16 cellular contexts compared by ENCODE assay signal in the genomic region with DNA sequence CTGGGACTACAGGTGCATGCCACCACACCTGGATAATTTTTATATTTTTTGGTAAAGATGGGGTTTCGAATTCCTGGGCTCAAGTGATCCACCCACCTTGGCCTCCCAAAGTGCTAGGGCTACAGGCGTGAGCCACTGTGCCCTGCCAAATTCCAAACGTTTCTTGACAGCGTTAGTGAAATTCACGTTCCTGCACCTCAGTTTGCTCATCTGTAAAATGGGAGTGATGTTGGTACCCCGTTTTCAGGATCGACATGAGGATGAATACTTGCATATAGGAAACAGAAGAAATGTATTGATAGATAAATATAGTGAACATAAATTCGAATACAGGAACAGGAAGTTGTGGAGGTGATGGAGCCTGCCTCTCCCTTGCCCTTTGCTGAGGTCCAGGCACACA. TPM values are rescaled to one million over a fixed set of nuclear protein-coding genes. Genes with fewer than 3 reads are reported as not detected.
DNase-seq lines count a peak whose midpoint lies in the region; ATAC-seq lines count a peak whose summit lies in the region.
"Had no signal": no experiment of that assay in that cellular context is flagged by ENCODE, and none has a peak within 500 bp of the region (broad histone marks: within the 10 kb centered on the region; RNA-seq: fewer than 3 reads in every experiment).

No MANE protein-coding gene starts in this region.

- no peak for ATAC-seq in activated T-helper 17 cell treated with anti-CD3 and anti-CD28 coated beads, Interleukin-2, amount 50 U/mL, for 72 hours (replicated peaks)
- ATAC-seq in naive thymus-derived CD8-positive, alpha-beta T cell: no peak
- ATAC-seq in GM18873 (IDR thresholded peaks at IDR 0.05; ENCODE audit: low FRiP score, unreplicated experiment): no peak
- no peak for ATAC-seq in GM18498 (IDR thresholded peaks at IDR 0.05; ENCODE audit: unreplicated experiment)

- 0 out of 2 replicates have a peak, but pooled peaks cover 5% of the 10 kb centered on the region for H3K27me3 ChIP-seq in GM23248 (replicated peaks; ENCODE audit: insufficient read depth)
- H3K27me3 ChIP-seq: ovary had no signal

- H3K4me3 ChIP-seq in GM23248: no peak overlapping the region
- H3K4me3 ChIP-seq: ovary had no signal

- no peak overlapping the region for H3K27ac ChIP-seq in GM23248
- H3K27ac ChIP-seq: ovary, tibial nerve had no signal

- H3K4me1 Mint-ChIP-seq in T-helper 2 cell treated with Interferon-gamma antibody and Interleukin-4, amounts not matched to agents 5 μg/mL and 100 μg/mL, for 36 hours (ENCODE audit: low read depth): peaks cover 8% of the 10 kb centered on the region
- peaks cover 5% of the 10 kb centered on the region for H3K4me1 Mint-ChIP-seq in activated T-helper 17 cell treated with anti-CD3 and anti-CD28 coated beads, Interleukin-2, amount 50 U/mL, for 72 hours
- peaks cover 1 to 10% (median 5%) of the 10 kb centered on the region in 4 donors for H3K4me1 Mint-ChIP-seq in naive thymus-derived CD8-positive, alpha-beta T cell

- no peaks in the 10 kb centered on the region for H3K36me3 ChIP-seq in GM23248 (ENCODE audit: low read depth)
- H3K36me3 ChIP-seq: ovary, tibial nerve had no signal

- no peaks in the 10 kb centered on the region for H3K9me3 Mint-ChIP-seq in T-helper 2 cell treated with Interferon-gamma antibody and Interleukin-4, amounts not matched to agents 5 μg/mL and 100 μg/mL, for 36 hours
- H3K9me3 Mint-ChIP-seq in activated T-helper 17 cell treated with anti-CD3 and anti-CD28 coated beads, Interleukin-2, amount 50 U/mL, for 72 hours: no peaks in the 10 kb centered on the region
- peaks cover 0 to under 1% (median 0%) of the 10 kb centered on the region in 9 donors for H3K9me3 Mint-ChIP-seq in naive thymus-derived CD8-positive, alpha-beta T cell
- H3K9me3 Mint-ChIP-seq: CD4-positive, alpha-beta T cell had no signal

- H4K20me1 ChIP-seq in GM23248 (ENCODE audit: insufficient read depth): no peaks in the 10 kb centered on the region

- in situ Hi-C loops in GM23248 (cut with MboI): loop anchor here (10.0 kb wide), 1 partner anchor 509 kb away; no protein-coding TSS in a partner anchor

- no peaks in the 10 kb centered on the region for H3K9me3 ChIP-seq in GM23248 (ENCODE audit: low read depth)
- H3K9me3 ChIP-seq: ovary, tibial nerve had no signal

- POLR2A ChIA-PET in naive thymus-derived CD8-positive, alpha-beta T cell (lab: Charles Lee): no interaction called here

- H3K27ac Mint-ChIP-seq in T-helper 2 cell treated with Interferon-gamma antibody and Interleukin-4, amounts not matched to agents 5 μg/mL and 100 μg/mL, for 36 hours: no peak overlapping the region
- no peak overlapping the region for H3K27ac Mint-ChIP-seq in activated T-helper 17 cell treated with anti-CD3 and anti-CD28 coated beads, Interleukin-2, amount 50 U/mL, for 72 hours
- no peak overlapping the region for H3K27ac Mint-ChIP-seq in naive thymus-derived CD8-positive, alpha-beta T cell
- H3K27ac Mint-ChIP-seq: activated naive CD8-positive, alpha-beta T cell; CD4-positive, alpha-beta T cell had no signal

- no peaks in the 10 kb centered on the region for H3K4me1 ChIP-seq in GM23248 (ENCODE audit: insufficient read depth)

- H3F3A ChIP-seq in GM23248 (ENCODE audit: insufficient read depth): no peaks in the 10 kb centered on the region

- no peak overlapping the region for H3K9ac ChIP-seq in GM23248

- 36% methylated on average over 8 of the region's 8 CpGs for WGBS in GM23248 (ENCODE audit: low coverage in 1 of 2, low lambda C conversion rate in 2 of 2, missing lambda C conversion rate in 2 of 2), 2 experiments

- DNase-seq in T-helper 2 cell treated with Interferon-gamma antibody and Interleukin-4, amounts not matched to agents 5 μg/mL and 100 μg/mL, for 36 hours (ENCODE audit: low spot score): no peak
- DNase-seq in T-helper 2 cell: no peak
- DNase-seq in GM23248: no peak
- DNase-seq in naive thymus-derived CD8-positive, alpha-beta T cell: no peak
- DNase-seq in NCI-H82 treated with DMSO at 0.1 percent for 48 hours (lab: John Stamatoyannopoulos, UW; ENCODE audit: unreplicated experiment): no peak

- no peaks in the 10 kb centered on the region for H3K79me2 ChIP-seq in GM23248 (ENCODE audit: insufficient read depth)

- peak overlapping the region; percentile 68 for H3K4me3 Mint-ChIP-seq in T-helper 2 cell treated with Interferon-gamma antibody and Interleukin-4, amounts not matched to agents 5 μg/mL and 100 μg/mL, for 36 hours
- peak overlapping the region; percentile 39 for H3K4me3 Mint-ChIP-seq in activated T-helper 17 cell treated with anti-CD3 and anti-CD28 coated beads, Interleukin-2, amount 50 U/mL, for 72 hours
- peak overlapping the region in 7 of 10 donors; percentile 40 to 74 (median 61) for H3K4me3 Mint-ChIP-seq in naive thymus-derived CD8-positive, alpha-beta T cell
- H3K4me3 Mint-ChIP-seq: CD4-positive, alpha-beta T cell had no signal

- no peak overlapping the region for H3K4me2 ChIP-seq in GM23248 (ENCODE audit: unreplicated experiment)

- H2AFZ ChIP-seq in GM23248: 0 out of 2 replicates have a peak overlapping the region, but pooled peaks have one; percentile 44

- no peaks in the 10 kb centered on the region for H3K36me3 Mint-ChIP-seq in T-helper 2 cell treated with Interferon-gamma antibody and Interleukin-4, amounts not matched to agents 5 μg/mL and 100 μg/mL, for 36 hours (ENCODE audit: low read depth)
- no peaks in the 10 kb centered on the region for H3K36me3 Mint-ChIP-seq in activated T-helper 17 cell treated with anti-CD3 and anti-CD28 coated beads, Interleukin-2, amount 50 U/mL, for 72 hours (ENCODE audit: low read depth)
- H3K36me3 Mint-ChIP-seq in naive thymus-derived CD8-positive, alpha-beta T cell: peaks cover 0 to under 1% (median 0%) of the 10 kb centered on the region in 3 donors
- H3K36me3 Mint-ChIP-seq: activated naive CD8-positive, alpha-beta T cell had no signal

- peaks cover 6% of the 10 kb centered on the region for H3K27me3 Mint-ChIP-seq in T-helper 2 cell treated with Interferon-gamma antibody and Interleukin-4, amounts not matched to agents 5 μg/mL and 100 μg/mL, for 36 hours (ENCODE audit: low read depth)
- H3K27me3 Mint-ChIP-seq in activated T-helper 17 cell treated with anti-CD3 and anti-CD28 coated beads, Interleukin-2, amount 50 U/mL, for 72 hours: peaks cover 12% of the 10 kb centered on the region
- H3K27me3 Mint-ChIP-seq in naive thymus-derived CD8-positive, alpha-beta T cell: peaks cover 4 to 32% (median 20%) of the 10 kb centered on the region in 5 donors

- H3K9me2 ChIP-seq in GM23248 (ENCODE audit: insufficient read depth): no peaks in the 10 kb centered on the region

RNA-seq across cellular contexts. Expression of a gene that starts 10.2 kb away (rescaled TPM):
- total RNA-seq in GM23248 (2014; rRNA removed; shearing (Covaris generic)): 20.6 and 37.3 TPM in 2 replicates
- polyA plus RNA-seq in GM23248 (2016; fragmentation: Nextera tagmentation; extraction: Ambion mirVana): 25.5 and 26.2 TPM in 2 replicates
- total RNA-seq in activated T-helper 17 cell treated with anti-CD3 and anti-CD28 coated beads, Interleukin-2, amount 50 U/mL, for 72 hours: 10 to 100 TPM; 20.4 to 25.6 TPM
- total RNA-seq in naive thymus-derived CD8-positive, alpha-beta T cell: 10 to 100 TPM; 75.0 to 77.8 TPM
- 10 to 100 TPM; 12.5 to 14.5 (median 13.1) TPM for polyA plus RNA-seq in naive thymus-derived CD8-positive, alpha-beta T cell

RNA-seq across cellular contexts. Expression of a gene that starts 18.5 kb away (rescaled TPM):
- not detected in 2 replicates for total RNA-seq in GM23248 (2014; rRNA removed; shearing (Covaris generic))
- polyA plus RNA-seq in GM23248 (2016; fragmentation: Nextera tagmentation; extraction: Ambion mirVana): not detected in 2 replicates
- total RNA-seq in activated T-helper 17 cell treated with anti-CD3 and anti-CD28 coated beads, Interleukin-2, amount 50 U/mL, for 72 hours: not detected
- total RNA-seq in naive thymus-derived CD8-positive, alpha-beta T cell: not detected
- polyA plus RNA-seq in naive thymus-derived CD8-positive, alpha-beta T cell: not detected
- total RNA-seq: A172; bronchial epithelial cell; CD4-positive, alpha-beta T cell; left colon; T-helper 2 cell treated with Interferon-gamma antibody and Interleukin-4, amounts not matched to agents 100 ng/mL and 5 ng/mL, for 36 hours; tibial nerve had no signal
- polyA plus RNA-seq: ovary had no signal

RNA-seq across cellular contexts. Expression of a gene that starts 44.4 kb away (rescaled TPM):
- 684 and 695 TPM in 2 replicates for total RNA-seq in GM23248 (2014; rRNA removed; shearing (Covaris generic))
- polyA plus RNA-seq in GM23248 (2016; fragmentation: Nextera tagmentation; extraction: Ambion mirVana): 1,097 and 1,184 TPM in 2 replicates
- total RNA-seq in activated T-helper 17 cell treated with anti-CD3 and anti-CD28 coated beads, Interleukin-2, amount 50 U/mL, for 72 hours: 1 to 10 TPM in 1 of 2 donors, under 1 TPM in 1; 0.82 to 3.7 TPM
- under 1 TPM; 0.08 to 0.49 TPM for total RNA-seq in naive thymus-derived CD8-positive, alpha-beta T cell
- under 1 TPM; 0.03 to 0.74 (median 0.06) TPM for polyA plus RNA-seq in naive thymus-derived CD8-positive, alpha-beta T cell

Comparison
In these comparisons a context has a peak if more than half of its experiments do, and no peak if none do; other contexts are left out.
1. RNA of a gene that starts 44.4 kb away (total RNA-seq): 684 to 695 TPM in GM23248; 0.82 to 3.7 TPM in activated T-helper 17 cell treated with anti-CD3 and anti-CD28 coated beads, Interleukin-2, amount 50 U/mL, for 72 hours and 0.08 to 0.49 TPM in naive thymus-derived CD8-positive, alpha-beta T cell; every median in the first group is over 100 times any median in the second.
2. Peak in every context shown above with its lines, with median percentiles within 50 percentile points of each other: H3K4me3 Mint-ChIP-seq.